In genomic region chr1:201709564-201710295, GRCh38 we compare ENCODE assay signal across 8 cellular contexts.
A peak's percentile ranks its signal among the peaks of the same experiment; 100 is the strongest.
DNase-seq lines count a peak whose midpoint lies in the region; ATAC-seq and TF ChIP-seq lines count a peak whose summit lies in the region.

No MANE protein-coding gene starts in this region.

- no peak overlapping the region for H3K4me3 Mint-ChIP-seq in activated CD4-positive, alpha-beta T cell treated with anti-CD3 and anti-CD28 coated beads for 36 hours

- H3K36me3 Mint-ChIP-seq in activated CD4-positive, alpha-beta T cell treated with anti-CD3 and anti-CD28 coated beads for 36 hours (ENCODE audit: low read depth) = no peaks in the 10 kb centered on the region

- ATAC-seq in GM21786 (IDR thresholded peaks at IDR 0.05; ENCODE audit: unreplicated experiment) = peak; percentile 80
- peak; percentile 95 for ATAC-seq in activated CD4-positive, alpha-beta T cell treated with anti-CD3 and anti-CD28 coated beads for 36 hours

- H3K9me3 Mint-ChIP-seq in activated CD4-positive, alpha-beta T cell treated with anti-CD3 and anti-CD28 coated beads for 36 hours (ENCODE audit: low read depth) = no peaks in the 10 kb centered on the region

- DNase-seq in Daoy (ENCODE audit: low read depth) (peak; percentile 80), NCI-H128 (lab: John Stamatoyannopoulos, UW; ENCODE audit: unreplicated experiment) (peak; percentile 32), choroid plexus epithelial cell (ENCODE audit: low read depth) (peak; percentile 80), medulla oblongata (ENCODE audit: extremely low spot score) (peak; percentile 90), middle frontal gyrus (ENCODE audit: extremely low spot score, low spot score) (no peak)
- DNase-seq in activated CD4-positive, alpha-beta T cell treated with anti-CD3 and anti-CD28 coated beads for 36 hours = peak; percentile 80
- peak; percentile 7 for DNase-seq in stimulated activated CD8-positive, alpha-beta memory T cell treated with anti-CD3 and anti-CD28 coated beads, Interleukin-15, amount 100 ng/mL, for 1 hour (ENCODE audit: low read depth)

- CTCF ChIA-PET in activated CD4-positive, alpha-beta T cell treated with anti-CD3 and anti-CD28 coated beads for 36 hours (lab: Charles Lee) = interaction anchor here (0.6 to 7.0 kb wide), 24 partner anchors 8 to 467 kb away, joined by 3 to 144 read pairs (median 4); no protein-coding TSS in a partner anchor

- no peak overlapping the region for H3K4me3 ChIP-seq in choroid plexus epithelial cell (ENCODE audit: low read depth, low read length)

- POLR2A ChIA-PET in activated CD4-positive, alpha-beta T cell treated with anti-CD3 and anti-CD28 coated beads for 36 hours (lab: Charles Lee) = interaction anchor here (0.6 to 0.7 kb wide), 2 partner anchors 34 to 36 kb away, joined by 5 to 8 read pairs; no protein-coding TSS in a partner anchor

- peak; percentile 98 for TF ChIP-seq CTCF in choroid plexus epithelial cell (conservative IDR thresholded peaks at IDR 0.05; ENCODE audit: low read depth, low read length)

- intact Hi-C loops in activated CD4-positive, alpha-beta T cell treated with anti-CD3 and anti-CD28 coated beads for 36 hours (cut with DNase I, micrococcal nuclease) = loop anchor here (1.0 to 2.0 kb wide), 2 partner anchors 29 to 84 kb away; no protein-coding TSS in a partner anchor

- H3K27me3 Mint-ChIP-seq in activated CD4-positive, alpha-beta T cell treated with anti-CD3 and anti-CD28 coated beads for 36 hours = no peaks in the 10 kb centered on the region

- H3K27ac Mint-ChIP-seq in activated CD4-positive, alpha-beta T cell treated with anti-CD3 and anti-CD28 coated beads for 36 hours = no peak overlapping the region

- H3K4me1 Mint-ChIP-seq in activated CD4-positive, alpha-beta T cell treated with anti-CD3 and anti-CD28 coated beads for 36 hours = no peaks in the 10 kb centered on the region
